Comparison of ENCODE assay signal across 30 cellular contexts in the genomic region with DNA sequence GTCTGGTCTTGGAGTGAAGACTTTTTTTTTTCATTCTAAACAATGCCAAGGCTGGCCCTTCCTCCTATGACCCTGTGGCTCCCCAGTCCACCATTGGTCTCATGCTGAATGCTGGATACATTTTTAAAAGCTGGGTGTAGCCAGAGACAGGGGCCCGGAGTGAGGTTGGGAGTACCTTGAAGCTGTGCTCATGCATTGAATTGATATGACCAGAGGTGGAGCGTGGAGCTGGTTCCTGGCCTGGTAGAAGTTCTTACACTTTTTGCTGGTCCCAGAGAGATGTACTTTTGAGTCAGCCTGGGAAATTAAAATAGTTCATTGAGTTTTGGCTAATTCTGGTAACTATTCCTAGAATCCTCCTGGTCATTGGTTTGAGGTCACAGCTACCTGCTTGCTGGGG.
DNase-seq lines count a peak whose midpoint lies in the region; ATAC-seq and TF ChIP-seq lines count a peak whose summit lies in the region.
"Had no signal": no experiment of that assay in that cellular context is flagged by ENCODE, and none has a peak within 500 bp of the region (broad histone marks: within the 10 kb centered on the region; RNA-seq: fewer than 3 reads in every experiment).

No MANE protein-coding gene starts in this region.

- H3K79me2 ChIP-seq in smooth muscle cell (ENCODE audit: low read depth) = peaks cover 82% of the 10 kb centered on the region

- H3K4me1 ChIP-seq in esophagus (ENCODE audit: control insufficient read depth in 2 of 2, insufficient read depth in 2 of 2, low read length in 1 of 2) (peaks cover 13 to 32% of the 10 kb centered on the region in 2 donors), smooth muscle cell (ENCODE audit: low read depth) (no peaks in the 10 kb centered on the region)
- H3K4me1 ChIP-seq: prostate gland had no signal

- no peak overlapping the region for H3K4me3 Mint-ChIP-seq in activated CD8-positive, alpha-beta T cell treated with anti-CD3 and anti-CD28 coated beads for 36 hours
- H3K4me3 Mint-ChIP-seq in activated CD8-positive, alpha-beta T cell treated with anti-CD3 and anti-CD28 coated beads, Interleukin-2, amount 10 ng/mL, durations not matched to agents 7 days and 5 days = no peak overlapping the region
- no peak overlapping the region for H3K4me3 Mint-ChIP-seq in activated T-helper 17 cell treated with anti-CD3 and anti-CD28 coated beads, Interleukin-2, amount 50 U/mL, for 72 hours
- no peak overlapping the region for H3K4me3 Mint-ChIP-seq in mesothelial cell of epicardium
- H3K4me3 Mint-ChIP-seq: activated CD4-positive, alpha-beta memory T cell treated with anti-CD3 and anti-CD28 coated beads for 36 hours; CD4-positive, alpha-beta T cell; GM23338; HFFc6; memory B cell; T-cell had no signal

- H3K27ac Mint-ChIP-seq in activated CD8-positive, alpha-beta T cell treated with anti-CD3 and anti-CD28 coated beads for 36 hours = no peak overlapping the region
- no peak overlapping the region for H3K27ac Mint-ChIP-seq in activated CD8-positive, alpha-beta T cell treated with anti-CD3 and anti-CD28 coated beads, Interleukin-2, amount 10 ng/mL, durations not matched to agents 7 days and 5 days
- peak overlapping the region; percentile 73 for H3K27ac Mint-ChIP-seq in activated T-helper 17 cell treated with anti-CD3 and anti-CD28 coated beads, Interleukin-2, amount 50 U/mL, for 72 hours
- no peak overlapping the region for H3K27ac Mint-ChIP-seq in mesothelial cell of epicardium
- H3K27ac Mint-ChIP-seq: activated CD4-positive, alpha-beta memory T cell treated with anti-CD3 and anti-CD28 coated beads for 36 hours; CD4-positive, alpha-beta T cell; GM23338; memory B cell had no signal

- POLR2A ChIA-PET in activated CD8-positive, alpha-beta T cell treated with anti-CD3 and anti-CD28 coated beads for 36 hours (lab: Charles Lee) = interaction anchor here (1.0 kb wide), 1 partner anchor 14 kb away, joined by 3 read pairs; no protein-coding TSS in a partner anchor
- POLR2A ChIA-PET in activated CD8-positive, alpha-beta T cell treated with anti-CD3 and anti-CD28 coated beads, Interleukin-2, amount 10 ng/mL, durations not matched to agents 7 days and 5 days (lab: Charles Lee) = interaction anchor here (0.7 kb wide), 1 partner anchor 9 kb away, joined by 3 read pairs; no protein-coding TSS in a partner anchor

- WGBS in esophagus, 2 donors = 98 to 100% methylated on average over 2 of the region's 2 CpGs
- 93% methylated on average over 2 of the region's 2 CpGs for WGBS in smooth muscle cell (ENCODE audit: low lambda C conversion rate)

- intact Hi-C loops in activated CD8-positive, alpha-beta T cell treated with anti-CD3 and anti-CD28 coated beads for 36 hours (cut with micrococcal nuclease) = no loop called here

- peak; percentile 41 for ATAC-seq in activated CD8-positive, alpha-beta T cell treated with anti-CD3 and anti-CD28 coated beads for 36 hours
- ATAC-seq in activated CD8-positive, alpha-beta T cell treated with anti-CD3 and anti-CD28 coated beads, Interleukin-2, amount 10 ng/mL, durations not matched to agents 7 days and 5 days = no peak
- peak; percentile 17 for ATAC-seq in activated T-helper 17 cell treated with anti-CD3 and anti-CD28 coated beads, Interleukin-2, amount 50 U/mL, for 72 hours (replicated peaks)
- ATAC-seq: body of pancreas, GM23338, heart left ventricle, T-cell had no signal

- H3K4me1 Mint-ChIP-seq in activated CD8-positive, alpha-beta T cell treated with anti-CD3 and anti-CD28 coated beads for 36 hours (ENCODE audit: low read depth) = peaks cover 48% of the 10 kb centered on the region
- H3K4me1 Mint-ChIP-seq in activated CD8-positive, alpha-beta T cell treated with anti-CD3 and anti-CD28 coated beads, Interleukin-2, amount 10 ng/mL, durations not matched to agents 7 days and 5 days (ENCODE audit: low read depth) = peaks cover 65% of the 10 kb centered on the region
- H3K4me1 Mint-ChIP-seq in activated T-helper 17 cell treated with anti-CD3 and anti-CD28 coated beads, Interleukin-2, amount 50 U/mL, for 72 hours = peaks cover 30% of the 10 kb centered on the region
- H3K4me1 Mint-ChIP-seq in mesothelial cell of epicardium = peaks cover 41% of the 10 kb centered on the region

- H3K9me3 ChIP-seq in esophagus (ENCODE audit: control insufficient read depth in 2 of 2, insufficient read depth in 1 of 2, low read depth in 1 of 2, low read length in 1 of 2) (no peaks in the 10 kb centered on the region), smooth muscle cell (replicated peaks; ENCODE audit: low read depth) (no peaks in the 10 kb centered on the region)
- H3K9me3 ChIP-seq: body of pancreas, heart left ventricle, prostate gland, sigmoid colon, thoracic aorta had no signal

- peak overlapping the region; percentile 85 to 96 for H3K27ac ChIP-seq in esophagus (ENCODE audit: low read depth in 2 of 2, low read length in 1 of 2)
- peak overlapping the region; percentile 87 for H3K27ac ChIP-seq in smooth muscle cell (ENCODE audit: low read depth)
- H3K27ac ChIP-seq: 22Rv1, body of pancreas, sigmoid colon, thoracic aorta had no signal

- H3K36me3 ChIP-seq in esophagus (ENCODE audit: control insufficient read depth in 2 of 2, insufficient read depth in 2 of 2, low read length in 1 of 2) = peaks cover 0 to 4% of the 10 kb centered on the region in 2 donors
- no peaks in the 10 kb centered on the region for H3K36me3 ChIP-seq in smooth muscle cell (ENCODE audit: low read depth)
- H3K36me3 ChIP-seq: prostate gland, sigmoid colon, thoracic aorta had no signal

- peaks cover 5% of the 10 kb centered on the region for H3K36me3 Mint-ChIP-seq in activated CD8-positive, alpha-beta T cell treated with anti-CD3 and anti-CD28 coated beads for 36 hours (ENCODE audit: low read depth)
- peaks cover 42% of the 10 kb centered on the region for H3K36me3 Mint-ChIP-seq in activated CD8-positive, alpha-beta T cell treated with anti-CD3 and anti-CD28 coated beads, Interleukin-2, amount 10 ng/mL, durations not matched to agents 7 days and 5 days (ENCODE audit: low read depth)
- no peaks in the 10 kb centered on the region for H3K36me3 Mint-ChIP-seq in activated T-helper 17 cell treated with anti-CD3 and anti-CD28 coated beads, Interleukin-2, amount 50 U/mL, for 72 hours (ENCODE audit: low read depth)
- H3K36me3 Mint-ChIP-seq in mesothelial cell of epicardium = peaks cover 27% of the 10 kb centered on the region
- H3K36me3 Mint-ChIP-seq: activated CD4-positive, alpha-beta memory T cell treated with anti-CD3 and anti-CD28 coated beads for 36 hours had no signal

- no peak overlapping the region for H2AFZ ChIP-seq in smooth muscle cell (ENCODE audit: low read depth)
- H2AFZ ChIP-seq: GM23338 had no signal

- H3K27me3 Mint-ChIP-seq in activated CD8-positive, alpha-beta T cell treated with anti-CD3 and anti-CD28 coated beads for 36 hours = no peaks in the 10 kb centered on the region
- H3K27me3 Mint-ChIP-seq in activated CD8-positive, alpha-beta T cell treated with anti-CD3 and anti-CD28 coated beads, Interleukin-2, amount 10 ng/mL, durations not matched to agents 7 days and 5 days (ENCODE audit: low read depth) = no peaks in the 10 kb centered on the region
- no peaks in the 10 kb centered on the region for H3K27me3 Mint-ChIP-seq in activated T-helper 17 cell treated with anti-CD3 and anti-CD28 coated beads, Interleukin-2, amount 50 U/mL, for 72 hours
- no peaks in the 10 kb centered on the region for H3K27me3 Mint-ChIP-seq in mesothelial cell of epicardium (ENCODE audit: low read depth)
- H3K27me3 Mint-ChIP-seq: activated CD4-positive, alpha-beta memory T cell treated with anti-CD3 and anti-CD28 coated beads for 36 hours; CD4-positive, alpha-beta T cell; memory B cell; T-cell had no signal

- no peak for TF ChIP-seq CTCF in activated CD8-positive, alpha-beta T cell treated with anti-CD3 and anti-CD28 coated beads for 36 hours (IDR thresholded peaks at IDR 0.05)
- TF ChIP-seq CTCF in smooth muscle cell (IDR thresholded peaks at IDR 0.05; ENCODE audit: borderline replicate concordance, insufficient read depth, poor library complexity, severe bottlenecking) (no peak), mesothelial cell of epicardium (IDR thresholded peaks at IDR 0.05; ENCODE audit: unreplicated experiment) (no peak)

- no peaks in the 10 kb centered on the region for H3F3A ChIP-seq in smooth muscle cell (ENCODE audit: low read depth)

- no peak overlapping the region for H3K4me2 ChIP-seq in smooth muscle cell
- H3K4me2 ChIP-seq: GM23338 had no signal

- CTCF ChIA-PET in activated CD8-positive, alpha-beta T cell treated with anti-CD3 and anti-CD28 coated beads for 36 hours (lab: Charles Lee) = interaction anchor here (0.8 kb wide), 1 partner anchor 10 kb away, joined by 3 read pairs; no protein-coding TSS in a partner anchor
- CTCF ChIA-PET in activated CD8-positive, alpha-beta T cell treated with anti-CD3 and anti-CD28 coated beads, Interleukin-2, amount 10 ng/mL, durations not matched to agents 7 days and 5 days (lab: Charles Lee) = interaction anchor here (0.9 to 1.3 kb wide), 3 partner anchors 43 to 169 kb away, joined by 3 to 5 read pairs (median 4); no protein-coding TSS in a partner anchor

- no peaks in the 10 kb centered on the region for H3K9me3 Mint-ChIP-seq in activated CD8-positive, alpha-beta T cell treated with anti-CD3 and anti-CD28 coated beads for 36 hours
- no peaks in the 10 kb centered on the region for H3K9me3 Mint-ChIP-seq in activated CD8-positive, alpha-beta T cell treated with anti-CD3 and anti-CD28 coated beads, Interleukin-2, amount 10 ng/mL, durations not matched to agents 7 days and 5 days (ENCODE audit: insufficient read depth)
- H3K9me3 Mint-ChIP-seq in activated T-helper 17 cell treated with anti-CD3 and anti-CD28 coated beads, Interleukin-2, amount 50 U/mL, for 72 hours = no peaks in the 10 kb centered on the region
- peaks cover 12% of the 10 kb centered on the region for H3K9me3 Mint-ChIP-seq in mesothelial cell of epicardium
- H3K9me3 Mint-ChIP-seq: activated CD4-positive, alpha-beta memory T cell treated with anti-CD3 and anti-CD28 coated beads for 36 hours; CD4-positive, alpha-beta T cell; GM23338; HFFc6; memory B cell; T-cell had no signal

- no peak overlapping the region for H3K9ac ChIP-seq in smooth muscle cell (ENCODE audit: low read depth)

- peaks cover 93% of the 10 kb centered on the region for H4K20me1 ChIP-seq in smooth muscle cell (ENCODE audit: low read depth)

- H3K4me3 ChIP-seq in esophagus (ENCODE audit: low read depth in 1 of 2, low read length in 2 of 2) (no peak overlapping the region), smooth muscle cell (no peak overlapping the region)
- H3K4me3 ChIP-seq: body of pancreas, GM23338, heart left ventricle, prostate gland, sigmoid colon, thoracic aorta had no signal

- peak; percentile 27 for DNase-seq in activated CD8-positive, alpha-beta T cell treated with anti-CD3 and anti-CD28 coated beads for 36 hours
- no peak for DNase-seq in activated CD8-positive, alpha-beta T cell treated with anti-CD3 and anti-CD28 coated beads, Interleukin-2, amount 10 ng/mL, durations not matched to agents 7 days and 5 days
- DNase-seq in smooth muscle cell (lab: John Stamatoyannopoulos, UW; ENCODE audit: unreplicated experiment) (no peak), anterior cingulate cortex (lab: John Stamatoyannopoulos, UW) (no peak), mesothelial cell of epicardium (ENCODE audit: low spot score in 2 of 2, unreplicated experiment in 2 of 2) (no peak), NCI-H187 (lab: John Stamatoyannopoulos, UW) (no peak)
- DNase-seq: activated CD4-positive, alpha-beta memory T cell treated with anti-CD3 and anti-CD28 coated beads for 36 hours; activated CD4-positive, CD25-positive, alpha-beta regulatory T cell; activated gamma-delta T cell treated with Interleukin-2 at 50 U/mL for 16 hours; activated T-cell treated with anti-CD3 and anti-CD28 coated beads for 4 hours; body of pancreas; CD4-positive, alpha-beta T cell; DMS 273 treated with DMSO at 0.1 percent for 48 hours; foreskin fibroblast; heart left ventricle; HFFc6; IMR-90; NCI-H2029 treated with DMSO at 0.1 percent for 48 hours; NCI-H2227 treated with DMSO at 0.1 percent for 48 hours; sigmoid colon; stimulated activated CD4-positive, alpha-beta T cell treated with anti-CD3 and anti-CD28 coated beads, Interleukin-15, amount 100 ng/mL, for 24 hours; stimulated activated naive CD4-positive, alpha-beta T cell; T-cell had no signal

- H3K27me3 ChIP-seq in esophagus (ENCODE audit: control insufficient read depth in 1 of 2, insufficient read depth in 2 of 2, low read length in 2 of 2) = no peaks in the 10 kb centered on the region
- H3K27me3 ChIP-seq in smooth muscle cell (ENCODE audit: low read depth) = no peaks in the 10 kb centered on the region
- H3K27me3 ChIP-seq: body of pancreas, heart left ventricle, sigmoid colon had no signal
